Comparison of ENCODE assay signal across 8 cellular contexts in the genomic region with DNA sequence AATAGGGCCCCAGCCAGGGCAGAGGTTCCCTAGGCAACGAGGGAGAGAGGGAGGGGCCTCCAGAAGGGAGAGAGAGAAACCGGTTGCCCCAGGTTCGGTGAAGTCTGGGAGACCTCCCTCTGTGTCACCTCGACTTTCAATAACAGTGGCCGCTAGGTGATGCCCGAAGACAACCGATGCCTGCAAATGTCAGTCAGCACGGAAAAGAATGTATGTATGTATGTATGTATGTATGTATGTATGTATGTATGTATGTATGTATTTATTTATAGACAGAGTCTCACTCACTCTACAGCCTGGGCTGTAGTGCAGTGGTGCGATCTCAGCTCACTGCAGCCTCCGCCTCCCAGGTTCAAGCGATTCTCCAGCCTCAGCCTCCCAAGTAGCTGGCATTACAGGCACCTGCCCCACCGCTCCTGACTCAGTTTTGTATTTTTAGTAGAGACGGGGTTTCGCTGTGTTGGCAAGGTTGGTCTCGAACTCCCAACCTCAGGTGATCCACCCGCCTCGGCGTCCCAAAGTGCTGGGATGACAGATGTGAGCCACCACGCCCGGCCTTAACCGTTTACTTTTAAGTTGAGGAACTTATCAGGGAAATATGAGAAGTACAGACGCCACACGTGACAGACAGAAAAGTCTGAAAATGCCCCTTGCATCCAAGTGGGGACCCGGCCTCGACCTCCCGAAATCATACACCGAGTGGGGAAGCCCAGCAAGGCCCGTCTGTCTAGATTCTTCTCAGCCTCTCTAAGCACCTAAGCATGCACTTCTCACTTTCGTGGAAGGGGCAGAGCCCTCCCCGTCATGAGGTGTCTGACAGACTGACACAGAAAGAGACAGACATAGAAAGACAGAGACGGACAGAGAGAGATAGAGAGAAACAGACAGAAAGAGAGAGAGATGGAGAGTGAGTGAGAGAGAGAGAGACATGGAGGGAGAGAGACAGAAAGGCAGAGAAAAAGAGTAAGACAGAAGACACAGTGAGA.
A peak's percentile ranks its signal among the peaks of the same experiment; 100 is the strongest.
DNase-seq lines count a peak whose midpoint lies in the region; ATAC-seq and TF ChIP-seq lines count a peak whose summit lies in the region.
"Not testable (repeated sequence)": the region's sequence is repeated elsewhere in the genome, so short reads cannot be mapped to it uniquely, and the experiment has no call there.

No MANE protein-coding gene starts in this region.

- not testable (repeated sequence) for ATAC-seq in lung (ENCODE audit: insufficient read depth, low FRiP score)

- H3K4me1 ChIP-seq in lung (ENCODE audit: control insufficient read depth in 2 of 2, insufficient read depth in 2 of 2, low read length in 2 of 2): not testable (repeated sequence)

- not testable (repeated sequence) for DNase-seq in GM13976 (ENCODE audit: low spot score)
- DNase-seq in LoVo (ENCODE audit: low spot score) (peak; percentile 58), astrocyte of the hippocampus (ENCODE audit: low read depth, low spot score) (peak; percentile 86), foreskin fibroblast (peak; percentile 19 to 49), lung (ENCODE audit: low spot score) (peak; percentile 82), smooth muscle cell of the brain vasculature (ENCODE audit: low read depth, low spot score) (peak; percentile 7)
- DNase-seq in activated CD4-positive, alpha-beta T cell treated with anti-CD3 and anti-CD28 coated beads for 48 hours: peak; percentile 64

- H3K9me3 ChIP-seq in lung (ENCODE audit: control insufficient read depth in 2 of 2, insufficient read depth in 1 of 2, low read length in 1 of 2): not testable (repeated sequence)

- 36 to 42% methylated on average over 31 of the region's 31 CpGs for WGBS in lung, 2 donors

- not testable (repeated sequence) for H3K36me3 ChIP-seq in lung (ENCODE audit: control insufficient read depth in 2 of 2, insufficient read depth in 2 of 2, low read length in 2 of 2)

- peak overlapping the region; percentile 16 to 35 for H3K4me3 ChIP-seq in foreskin fibroblast (ENCODE audit: low read depth in 1 of 2, low read length in 2 of 2)
- H3K4me3 ChIP-seq in lung: not testable (repeated sequence)

- in situ Hi-C loops in GM13976 (cut with MboI; ENCODE audit: low sequenced_read_pairs, unreplicated experiment): not testable (repeated sequence)

- TF ChIP-seq CTCF in 22Rv1 (IDR thresholded peaks at IDR 0.05) (peak; percentile 52), GM13976 (IDR thresholded peaks at IDR 0.05; ENCODE audit: borderline replicate concordance, control extremely low read depth, extremely low read depth, insufficient read depth, missing control alignments) (peak; percentile 44), foreskin fibroblast (IDR thresholded peaks at IDR 0.05; ENCODE audit: low read depth, low read length) (peak; percentile 14)
- TF ChIP-seq CTCF in lung (IDR thresholded peaks at IDR 0.05; ENCODE audit: control extremely low read depth, extremely low read depth): not testable (repeated sequence)

- not testable (repeated sequence) for H3K27me3 ChIP-seq in lung (ENCODE audit: control insufficient read depth, insufficient read depth)

- not testable (repeated sequence) for H3K27ac ChIP-seq in 22Rv1; lung (ENCODE audit: low read depth in 1 of 2, low read length in 1 of 2)
